Comparison of ENCODE assay signal across 14 cellular contexts in the genomic region with DNA sequence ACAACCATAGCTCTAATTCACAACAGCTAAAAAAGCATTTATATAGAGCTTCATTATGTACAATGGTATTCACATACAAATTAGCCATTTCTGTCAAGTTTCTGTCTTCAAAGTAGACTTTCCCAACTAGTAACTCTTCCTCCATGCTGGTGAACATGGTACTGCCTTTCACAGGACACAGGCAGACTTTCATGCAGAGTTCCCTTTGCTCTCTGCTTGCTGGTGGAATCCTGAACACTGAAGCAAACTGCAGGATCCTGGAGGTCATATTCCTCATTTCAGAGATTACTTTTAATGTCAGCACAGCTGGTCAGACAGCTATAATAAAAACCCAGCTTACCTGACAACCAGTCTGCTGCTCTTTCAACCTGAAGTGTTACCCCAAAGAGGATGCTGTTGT. TPM values are rescaled to one million over a fixed set of nuclear protein-coding genes. Genes with fewer than 3 reads are reported as not detected.
DNase-seq lines count a peak whose midpoint lies in the region; ATAC-seq and TF ChIP-seq lines count a peak whose summit lies in the region.
"Had no signal": no experiment of that assay in that cellular context is flagged by ENCODE, and none has a peak within 500 bp of the region (broad histone marks: within the 10 kb centered on the region; RNA-seq: fewer than 3 reads in every experiment).

No MANE protein-coding gene starts in this region.

- BruUV-seq in Calu3 (replicated peaks; lab: Mats Ljungman, UMichigan): no TSS peak

- DNase-seq in Calu3 (no peak), memory B cell (ENCODE audit: low spot score in 2 of 2) (no peak), NCI-H345 treated with DMSO at 0.1 percent for 48 hours (lab: John Stamatoyannopoulos, UW; ENCODE audit: unreplicated experiment) (no peak), KG1 (lab: John Stamatoyannopoulos, UW) (no peak)
- DNase-seq: activated CD4-positive, alpha-beta T cell treated with anti-CD3 and anti-CD28 coated beads for 1 hour; activated T-cell treated with anti-CD3 and anti-CD28 coated beads, Interleukin-2, amount 50 U/mL, for 24 hours; NCI-H345; OCI-M1; sigmoid colon had no signal

- H3K36me3 Mint-ChIP-seq in Calu3 (ENCODE audit: insufficient read depth, unreplicated experiment) (peaks cover 22% of the 10 kb centered on the region), memory B cell (peaks cover 17% of the 10 kb centered on the region)

- peaks cover 11% of the 10 kb centered on the region for H3K4me1 Mint-ChIP-seq in Calu3 (ENCODE audit: low read depth, unreplicated experiment)
- H3K4me1 Mint-ChIP-seq in memory B cell: peaks cover 2% of the 10 kb centered on the region

- H3K27ac Mint-ChIP-seq in Calu3 (ENCODE audit: unreplicated experiment) (peak overlapping the region; percentile 58), memory B cell (peak overlapping the region; percentile 38)
- H3K27ac Mint-ChIP-seq: activated T-cell treated with anti-CD3 and anti-CD28 coated beads, Interleukin-2, amount 50 U/mL, for 24 hours had no signal

- H3K27me3 Mint-ChIP-seq in Calu3 (ENCODE audit: unreplicated experiment) (no peaks in the 10 kb centered on the region), memory B cell (no peaks in the 10 kb centered on the region)
- H3K27me3 Mint-ChIP-seq: activated T-cell treated with anti-CD3 and anti-CD28 coated beads, Interleukin-2, amount 50 U/mL, for 24 hours; natural killer cell treated with Interleukin-12 subunit alpha and Interleukin-12 subunit beta and Interleukin-15 and Interleukin-18, amount 100 ng/mL, for 72 hours had no signal

- intact Hi-C loops in Calu3 (cut with micrococcal nuclease; ENCODE audit: unreplicated experiment): no loop called here

- ATAC-seq in GM21381 (IDR thresholded peaks at IDR 0.05; ENCODE audit: unreplicated experiment) (peak; percentile 32), HG03571 (IDR thresholded peaks at IDR 0.05; ENCODE audit: unreplicated experiment) (peak; percentile 32), memory B cell (ENCODE audit: low read depth) (no peak), HG03159 (IDR thresholded peaks at IDR 0.05; ENCODE audit: unreplicated experiment) (no peak), HG02610 (IDR thresholded peaks at IDR 0.05; ENCODE audit: unreplicated experiment) (no peak)
- ATAC-seq: natural killer cell treated with Interleukin-12 subunit alpha and Interleukin-12 subunit beta and Interleukin-15 and Interleukin-18, amount 100 ng/mL, for 72 hours had no signal

- TF ChIP-seq CTCF in Calu3 (IDR thresholded peaks at IDR 0.05; ENCODE audit: unreplicated experiment): no peak

- CTCF ChIA-PET in Calu3 (lab: Charles Lee): interaction anchor here (0.6 to 1.6 kb wide), 3 partner anchors 10 to 236 kb away, joined by 3 to 7 read pairs (median 4); no protein-coding TSS in a partner anchor

- H3K4me3 Mint-ChIP-seq in Calu3 (ENCODE audit: low read depth, unreplicated experiment) (peak overlapping the region; percentile 32), memory B cell (no peak overlapping the region)
- H3K4me3 Mint-ChIP-seq: activated T-cell treated with anti-CD3 and anti-CD28 coated beads, Interleukin-2, amount 50 U/mL, for 24 hours; natural killer cell treated with Interleukin-12 subunit alpha and Interleukin-12 subunit beta and Interleukin-15 and Interleukin-18, amount 100 ng/mL, for 72 hours had no signal

- H3K9me3 Mint-ChIP-seq in Calu3 (ENCODE audit: low read depth, unreplicated experiment) (no peaks in the 10 kb centered on the region), memory B cell (no peaks in the 10 kb centered on the region)
- H3K9me3 Mint-ChIP-seq: activated T-cell treated with anti-CD3 and anti-CD28 coated beads, Interleukin-2, amount 50 U/mL, for 24 hours; natural killer cell treated with Interleukin-12 subunit alpha and Interleukin-12 subunit beta and Interleukin-15 and Interleukin-18, amount 100 ng/mL, for 72 hours had no signal

RNA-seq across cellular contexts. Expression of a gene that starts 53.6 kb away (rescaled TPM):
- 56.4 and 56.8 TPM in 2 replicates for total RNA-seq in Calu3 (2022)

Comparison
In these comparisons a context has a peak if more than half of its experiments do, and no peak if none do; other contexts are left out.
1. ATAC-seq: peak in GM21381 (single experiment) and HG03571 (single experiment); none in memory B cell (single experiment), HG03159 (single experiment) and HG02610 (single experiment).